1 cellular context compared by ENCODE assay signal in the genomic region with DNA sequence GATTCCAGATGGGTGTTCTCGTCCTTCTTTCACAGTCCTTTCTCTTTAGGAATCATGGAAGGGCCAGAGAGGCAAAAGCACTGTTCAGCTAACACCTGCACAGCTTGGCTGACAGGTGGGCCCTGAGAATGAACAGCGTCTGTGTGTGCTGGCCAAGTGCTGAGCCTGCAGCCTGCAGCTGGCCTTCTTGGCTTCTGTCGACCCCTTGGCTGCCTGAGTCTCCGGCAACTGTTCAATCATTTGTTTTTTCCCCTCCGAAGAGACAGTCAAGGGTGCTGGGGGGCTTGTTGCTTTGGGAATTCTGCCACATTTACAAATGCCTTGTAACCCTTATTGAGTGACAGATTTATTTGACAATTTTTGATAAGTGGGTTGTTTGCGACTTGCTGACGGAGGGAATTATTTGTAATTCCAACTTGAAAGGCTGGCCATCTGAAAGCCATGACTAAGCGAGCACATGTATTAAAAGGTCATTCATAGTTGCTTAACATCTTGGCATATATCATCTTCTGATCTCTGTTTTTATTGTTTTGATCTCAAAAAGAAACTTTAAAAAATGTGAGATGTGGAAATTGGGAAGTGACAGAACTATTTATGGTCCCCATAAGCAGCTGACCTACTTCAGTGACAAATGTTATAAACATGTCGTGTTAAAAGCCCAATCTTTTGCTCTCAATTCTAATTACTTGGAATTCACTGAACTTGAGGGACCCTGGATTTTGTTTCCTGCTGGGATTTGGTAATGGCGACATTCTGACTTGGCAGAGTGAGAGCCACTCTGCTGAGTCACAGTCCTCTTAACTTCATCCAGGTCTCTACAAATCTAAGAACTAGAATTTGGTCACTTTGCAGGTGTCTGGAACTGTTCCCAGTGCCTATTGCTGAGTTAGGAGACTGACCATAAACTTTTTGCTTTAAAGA.
A peak's percentile ranks its signal among the peaks of the same experiment; 100 is the strongest.
TF ChIP-seq lines count a peak whose summit lies in the region.

No MANE protein-coding gene starts in this region.

TF ChIP-seq in liver, 16 proteins besides CTCF, POLR2A, EP300 and RAD21:
- TF ChIP-seq ZBTB33 (IDR thresholded peaks at IDR 0.05) (peak; percentile 15), JUND (IDR thresholded peaks at IDR 0.05) (peak in 1 of 2 donors; percentile 26), HNF4A (conservative IDR thresholded peaks at IDR 0.05) (peak in 1 of 2 donors; percentile 51), RXRA (IDR thresholded peaks at IDR 0.05) (peak in 1 of 2 donors; percentile 56), YY1 (IDR thresholded peaks at IDR 0.05) (peak; percentile 74), EGR1 (IDR thresholded peaks at IDR 0.05; ENCODE audit: low read depth in 2 of 2) (no peak), TAF1 (conservative IDR thresholded peaks at IDR 0.05) (no peak), SP1 (IDR thresholded peaks at IDR 0.05) (no peak)
- TF ChIP-seq, protein P1, sequence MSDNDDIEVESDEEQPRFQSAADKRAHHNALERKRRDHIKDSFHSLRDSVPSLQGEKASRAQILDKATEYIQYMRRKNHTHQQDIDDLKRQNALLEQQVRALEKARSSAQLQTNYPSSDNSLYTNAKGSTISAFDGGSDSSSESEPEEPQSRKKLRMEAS (IDR thresholded peaks at IDR 0.05): peak; percentile 16
